Comparison of ENCODE assay signal across 8 cellular contexts in genomic region chrX:7399373-7399772, GRCh38.
"Had no signal": no experiment of that assay in that cellular context is flagged by ENCODE, and none has a peak within 500 bp of the region (broad histone marks: within the 10 kb centered on the region; RNA-seq: fewer than 3 reads in every experiment).

No MANE protein-coding gene starts in this region.

- DNase-seq: KBM-7, KG1 had no signal

- H3K4me1 Mint-ChIP-seq: IgD-negative memory B cell had no signal

- FAIRE-seq: HepG2, HTR-8/SVneo, K562 had no signal

- H3K36me3 Mint-ChIP-seq: IgD-negative memory B cell had no signal

- H3K27ac ChIP-seq: HL-60, KMS-11 had no signal

- H3K4me3 Mint-ChIP-seq: IgD-negative memory B cell had no signal

- H3K9ac ChIP-seq: KMS-11 had no signal

- H3K27ac Mint-ChIP-seq: IgD-negative memory B cell had no signal

- H3K4me3 ChIP-seq: K562 had no signal

- H3K27me3 Mint-ChIP-seq: IgD-negative memory B cell had no signal

- ATAC-seq: HepG2, K562 had no signal

- H3K4me2 ChIP-seq: KMS-11 had no signal
